ENCODE assay signal across 2 cellular contexts in genomic region chr10:97200616-97201015, GRCh38.
A peak's percentile ranks its signal among the peaks of the same experiment; 100 is the strongest.
TF ChIP-seq lines count a peak whose summit lies in the region.

No MANE protein-coding gene starts in this region.

TF ChIP-seq in GM12891, 5 proteins besides CTCF, POLR2A, EP300 and RAD21:
- TF ChIP-seq POU2F2 (IDR thresholded peaks at IDR 0.05; ENCODE audit: low read depth, low read length) = no peak
- TF ChIP-seq TAF1 (IDR thresholded peaks at IDR 0.05; ENCODE audit: low read depth, low read length) = no peak
- TF ChIP-seq PAX5 (IDR thresholded peaks at IDR 0.05; ENCODE audit: insufficient read depth, low read length, severe bottlenecking) = peak; percentile 72
- TF ChIP-seq POLR2AphosphoS5 (IDR thresholded peaks at IDR 0.05; ENCODE audit: low read depth, low read length) = no peak
- no peak for TF ChIP-seq SPI1 (IDR thresholded peaks at IDR 0.05; ENCODE audit: low read depth, low read length)

TF ChIP-seq in HepG2, 621 proteins besides CTCF, POLR2A, EP300 and RAD21:
- TF ChIP-seq PAF1 (CRISPR knock-in tag; IDR thresholded peaks at IDR 0.05) (no peak), FOXA1 (IDR thresholded peaks at IDR 0.05) (no peak), FOXA1 (CRISPR knock-in tag; IDR thresholded peaks at IDR 0.05) (no peak), MIXL1 (CRISPR knock-in tag; IDR thresholded peaks at IDR 0.05) (no peak), SP140L (CRISPR knock-in tag; IDR thresholded peaks at IDR 0.05; ENCODE audit: borderline replicate concordance) (no peak), ZNF547 (CRISPR knock-in tag; IDR thresholded peaks at IDR 0.05) (no peak), ZC3H4 (CRISPR knock-in tag; IDR thresholded peaks at IDR 0.05; ENCODE audit: borderline replicate concordance) (no peak), E2F5 (CRISPR knock-in tag; conservative IDR thresholded peaks at IDR 0.05) (no peak), HNF4A (CRISPR knock-in tag; IDR thresholded peaks at IDR 0.05) (no peak), SPEN (CRISPR knock-in tag; IDR thresholded peaks at IDR 0.05; ENCODE audit: low read depth) (no peak), BCLAF1 (IDR thresholded peaks at IDR 0.05) (no peak), ZNF883 (CRISPR knock-in tag; IDR thresholded peaks at IDR 0.05; ENCODE audit: not compliant biosample characterization) (no peak), ZNF230 (CRISPR knock-in tag; IDR thresholded peaks at IDR 0.05) (no peak), SNAPC5 (CRISPR knock-in tag; IDR thresholded peaks at IDR 0.05; ENCODE audit: borderline replicate concordance) (no peak), TEAD3 (CRISPR knock-in tag; optimal IDR thresholded peaks at IDR 0.05; ENCODE audit: borderline replicate concordance) (no peak), ZFP37 (CRISPR knock-in tag; IDR thresholded peaks at IDR 0.05; ENCODE audit: borderline replicate concordance) (no peak), SMC3 (IDR thresholded peaks at IDR 0.05; ENCODE audit: low read length) (no peak), KLF6 (CRISPR knock-in tag; IDR thresholded peaks at IDR 0.05) (no peak), ZNF713 (CRISPR knock-in tag; IDR thresholded peaks at IDR 0.05) (no peak), ZFP36L2 (CRISPR knock-in tag; IDR thresholded peaks at IDR 0.05) (no peak)
- TF ChIP-seq, protein P1, sequence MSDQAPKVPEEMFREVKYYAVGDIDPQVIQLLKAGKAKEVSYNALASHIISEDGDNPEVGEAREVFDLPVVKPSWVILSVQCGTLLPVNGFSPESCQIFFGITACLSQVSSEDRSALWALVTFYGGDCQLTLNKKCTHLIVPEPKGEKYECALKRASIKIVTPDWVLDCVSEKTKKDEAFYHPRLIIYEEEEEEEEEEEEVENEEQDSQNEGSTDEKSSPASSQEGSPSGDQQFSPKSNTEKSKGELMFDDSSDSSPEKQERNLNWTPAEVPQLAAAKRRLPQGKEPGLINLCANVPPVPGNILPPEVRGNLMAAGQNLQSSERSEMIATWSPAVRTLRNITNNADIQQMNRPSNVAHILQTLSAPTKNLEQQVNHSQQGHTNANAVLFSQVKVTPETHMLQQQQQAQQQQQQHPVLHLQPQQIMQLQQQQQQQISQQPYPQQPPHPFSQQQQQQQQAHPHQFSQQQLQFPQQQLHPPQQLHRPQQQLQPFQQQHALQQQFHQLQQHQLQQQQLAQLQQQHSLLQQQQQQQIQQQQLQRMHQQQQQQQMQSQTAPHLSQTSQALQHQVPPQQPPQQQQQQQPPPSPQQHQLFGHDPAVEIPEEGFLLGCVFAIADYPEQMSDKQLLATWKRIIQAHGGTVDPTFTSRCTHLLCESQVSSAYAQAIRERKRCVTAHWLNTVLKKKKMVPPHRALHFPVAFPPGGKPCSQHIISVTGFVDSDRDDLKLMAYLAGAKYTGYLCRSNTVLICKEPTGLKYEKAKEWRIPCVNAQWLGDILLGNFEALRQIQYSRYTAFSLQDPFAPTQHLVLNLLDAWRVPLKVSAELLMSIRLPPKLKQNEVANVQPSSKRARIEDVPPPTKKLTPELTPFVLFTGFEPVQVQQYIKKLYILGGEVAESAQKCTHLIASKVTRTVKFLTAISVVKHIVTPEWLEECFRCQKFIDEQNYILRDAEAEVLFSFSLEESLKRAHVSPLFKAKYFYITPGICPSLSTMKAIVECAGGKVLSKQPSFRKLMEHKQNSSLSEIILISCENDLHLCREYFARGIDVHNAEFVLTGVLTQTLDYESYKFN (CRISPR knock-in tag; conservative IDR thresholded peaks at IDR 0.05) = no peak
